1 cellular context compared by ENCODE assay signal in the genomic region with DNA sequence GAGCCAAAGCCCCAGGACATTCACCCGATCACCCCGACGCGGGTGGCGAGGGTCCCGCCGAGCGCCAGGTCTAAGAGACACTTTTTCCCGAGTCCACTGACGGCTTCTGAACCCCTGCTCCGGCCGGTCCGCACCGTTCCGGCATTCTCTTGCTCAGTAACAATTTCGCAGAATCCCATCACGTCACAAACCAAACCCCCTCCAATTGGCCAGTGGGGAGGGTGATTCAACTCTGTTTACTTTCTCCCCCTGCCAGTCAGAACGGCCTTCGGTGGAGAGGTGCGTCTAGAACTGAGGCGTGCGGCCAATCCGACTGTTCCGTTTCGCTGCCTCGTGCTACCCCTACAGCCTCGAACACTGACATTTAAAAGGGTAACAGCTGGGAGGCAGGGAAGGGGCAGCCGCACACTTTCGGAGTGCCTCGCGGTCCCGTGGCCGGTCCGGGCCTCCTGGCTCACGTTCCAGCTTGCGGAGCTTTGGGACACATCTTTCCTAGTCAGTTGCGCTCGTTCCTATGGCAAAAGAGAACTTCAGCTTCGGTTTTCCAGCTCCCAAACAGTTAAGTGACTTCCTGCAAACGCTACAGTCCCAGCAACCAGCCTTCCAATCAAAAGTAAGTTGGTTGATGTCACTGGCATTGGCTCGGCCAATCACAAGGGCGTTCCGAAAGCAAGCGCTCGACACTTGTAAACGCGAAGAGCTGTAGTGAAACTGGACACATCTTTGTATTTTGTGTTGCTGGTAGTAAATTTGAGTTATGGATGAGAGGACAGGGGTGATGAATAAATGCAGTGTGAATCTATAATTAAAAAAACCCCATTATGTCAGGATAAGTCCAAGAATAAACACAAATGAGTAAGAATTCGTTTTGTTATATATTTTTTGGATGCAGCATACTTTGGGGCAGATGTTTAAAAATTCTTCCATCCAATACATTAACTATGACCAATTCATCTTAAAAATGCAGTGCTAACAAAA.
TF ChIP-seq lines count a peak whose summit lies in the region.

A gene (minus strand): TSS at position 860 of the 978 bp plus-strand sequence. CDS start 1,294 bp downstream, outside the sequence.

TF ChIP-seq in IMR-90, 13 proteins besides CTCF, POLR2A, EP300 and RAD21 (continued from another document):
- TF ChIP-seq CEBPB (IDR thresholded peaks at IDR 0.05; ENCODE audit: low read depth, low read length) (no peak), BHLHE40 (IDR thresholded peaks at IDR 0.05; ENCODE audit: low read depth, low read length) (peak; percentile 64), RFX5 (IDR thresholded peaks at IDR 0.05; ENCODE audit: low read depth, low read length) (peak; percentile 88), MAZ (IDR thresholded peaks at IDR 0.05; ENCODE audit: borderline replicate concordance, low read depth, low read length) (peak; percentile 60; the same call in 1 of the 2 replicates), RCOR1 (IDR thresholded peaks at IDR 0.05; ENCODE audit: insufficient replicate concordance, low read length) (peak; percentile 40), NFE2L2 (IDR thresholded peaks at IDR 0.05; ENCODE audit: low read depth, low read length) (peak; percentile 39; the same call in 1 of the 2 replicates), SMC3 (IDR thresholded peaks at IDR 0.05; ENCODE audit: low read depth, low read length) (no peak), FOS (IDR thresholded peaks at IDR 0.05; ENCODE audit: low read depth, low read length) (peak; percentile 20; the same call in 1 of the 2 replicates), MAFK (IDR thresholded peaks at IDR 0.05; ENCODE audit: low read depth, low read length) (no peak), CHD1 (IDR thresholded peaks at IDR 0.05; ENCODE audit: low read depth, low read length) (peak; percentile 66; the same call in 1 of the 2 replicates), MXI1 (IDR thresholded peaks at IDR 0.05; ENCODE audit: borderline replicate concordance, low read depth, low read length) (peak; percentile 80)
- TF ChIP-seq, protein P1, sequence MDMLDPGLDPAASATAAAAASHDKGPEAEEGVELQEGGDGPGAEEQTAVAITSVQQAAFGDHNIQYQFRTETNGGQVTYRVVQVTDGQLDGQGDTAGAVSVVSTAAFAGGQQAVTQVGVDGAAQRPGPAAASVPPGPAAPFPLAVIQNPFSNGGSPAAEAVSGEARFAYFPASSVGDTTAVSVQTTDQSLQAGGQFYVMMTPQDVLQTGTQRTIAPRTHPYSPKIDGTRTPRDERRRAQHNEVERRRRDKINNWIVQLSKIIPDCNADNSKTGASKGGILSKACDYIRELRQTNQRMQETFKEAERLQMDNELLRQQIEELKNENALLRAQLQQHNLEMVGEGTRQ (IDR thresholded peaks at IDR 0.05; ENCODE audit: low read depth, low read length): peak; percentile 3; the same call in 1 of the 2 replicates
TF ChIP-seq in IMR-90: peak in this region for 9.
